8 cellular contexts compared by ENCODE assay signal in the genomic region with DNA sequence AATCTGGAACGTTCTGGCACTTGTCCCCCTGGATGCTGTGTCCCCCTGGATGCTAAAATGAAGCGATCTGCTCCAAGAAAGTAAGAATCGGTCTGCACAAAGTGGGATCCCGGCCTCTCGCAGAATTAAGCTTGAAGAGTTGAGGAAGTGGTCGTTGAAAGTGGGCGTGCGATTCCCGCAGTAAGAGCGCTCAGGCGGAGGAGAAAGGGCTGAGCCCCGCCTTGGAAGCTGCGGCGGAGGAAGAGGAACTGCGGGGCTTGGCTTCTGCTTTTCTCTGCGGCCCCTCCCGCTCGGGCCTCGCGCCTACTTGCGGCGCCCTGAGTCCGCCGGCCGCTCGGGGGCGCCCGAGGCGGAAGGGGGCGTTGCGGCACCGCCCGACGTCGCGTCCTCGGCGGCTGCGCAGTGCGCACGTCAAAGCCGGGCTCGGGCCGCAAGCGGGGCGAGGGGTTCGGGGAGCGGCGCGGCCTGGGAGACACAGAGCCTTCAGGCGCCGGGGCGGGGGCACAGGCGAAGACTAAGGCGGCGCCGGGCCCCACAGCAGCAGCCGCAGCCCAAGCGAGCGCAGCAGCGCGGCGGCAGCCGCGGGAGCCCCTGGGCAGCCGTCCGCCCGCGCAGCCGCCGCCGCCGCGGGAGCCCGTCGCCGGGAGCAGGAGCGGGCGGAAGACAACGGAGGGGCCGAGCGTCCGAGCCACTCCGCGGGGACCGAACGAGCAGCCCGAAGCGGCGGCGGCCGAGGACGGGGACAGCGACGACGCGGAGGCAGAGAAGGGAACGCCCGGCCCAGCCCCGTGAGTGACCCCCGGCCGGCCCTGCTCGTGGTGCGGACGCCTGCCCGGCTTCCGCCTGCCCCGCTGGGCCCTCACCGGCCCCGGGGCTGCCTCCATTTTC. TPM values are rescaled to one million over a fixed set of nuclear protein-coding genes. Genes with fewer than 3 reads are reported as not detected.
DNase-seq lines count a peak whose midpoint lies in the region; ATAC-seq and TF ChIP-seq lines count a peak whose summit lies in the region.

CAB39 (plus strand) TSS at position 400 of the 888 bp plus-strand sequence. CDS start 47,160 bp downstream, outside the sequence.

- intact Hi-C loops in left lung (cut with DNase I), result loop anchor here in 1 of 2 donors (5.0 kb wide), 1 partner anchor 85 kb away; no protein-coding TSS in a partner anchor

- peak within 1 kb of the TSS; percentile 93 for H3K4me2 ChIP-seq in BLaER1

- peak within 1 kb of the TSS; percentile 97 for H3K27ac Mint-ChIP-seq in activated CD4-positive, alpha-beta T cell treated with anti-CD3 and anti-CD28 coated beads, Interleukin-2, amount 10 ng/mL, durations not matched to agents 7 days and 5 days

- no peaks in the 10 kb centered on the region for H3K27me3 ChIP-seq in BLaER1
- no peaks in the 10 kb centered on the region for H3K27me3 ChIP-seq in left lung

- DNase-seq in GM19240 (ENCODE audit: insufficient read length, low spot score), result peak; percentile 73
- DNase-seq in NCI-H526 treated with DMSO at 0.1 percent for 48 hours (lab: John Stamatoyannopoulos, UW), result peak; percentile 64
- DNase-seq in activated CD4-positive, alpha-beta T cell treated with anti-CD3 and anti-CD28 coated beads, Interleukin-2, amount 10 ng/mL, durations not matched to agents 7 days and 5 days, result peak; percentile 86
- DNase-seq in dedifferentiated amniotic fluid mesenchymal stem cell (ENCODE audit: extremely low spot score), result peak; percentile 77
- peak; percentile 90 to 98 for DNase-seq in left lung
- peak; percentile 82 to 84 for DNase-seq in stimulated activated CD4-positive, alpha-beta T cell treated with anti-CD3 and anti-CD28 coated beads, Interleukin-2, amount 100 ng/mL, for 48 hours

- H3K4me1 ChIP-seq in BLaER1 (peaks cover 51% of the 10 kb centered on the region), left lung (peaks cover 24 to 67% of the 10 kb centered on the region in 2 donors)

- CTCF ChIA-PET in activated CD4-positive, alpha-beta T cell treated with anti-CD3 and anti-CD28 coated beads, Interleukin-2, amount 10 ng/mL, durations not matched to agents 7 days and 5 days (lab: Charles Lee), result interaction anchor here (0.7 to 4.0 kb wide), 14 partner anchors 9 to 86 kb away, joined by 3 to 18 read pairs (median 4); no protein-coding TSS in a partner anchor

- H4K20me1 ChIP-seq in BLaER1, result peaks cover 50% of the 10 kb centered on the region

- H3K9me3 ChIP-seq in BLaER1 (no peaks in the 10 kb centered on the region), left lung (no peaks in the 10 kb centered on the region)

- POLR2A ChIA-PET in activated CD4-positive, alpha-beta T cell treated with anti-CD3 and anti-CD28 coated beads, Interleukin-2, amount 10 ng/mL, durations not matched to agents 7 days and 5 days (lab: Charles Lee), result interaction anchor here (0.6 to 0.8 kb wide), 3 partner anchors 9 to 1860 kb away, joined by 3 to 5 read pairs (median 3); no protein-coding TSS in a partner anchor

- H3K4me3 ChIP-seq in BLaER1 (peak within 1 kb of the TSS; percentile 99), left lung (peak within 1 kb of the TSS; percentile 81 to 96)

- no peaks in the 10 kb centered on the region for H3K9me3 Mint-ChIP-seq in activated CD4-positive, alpha-beta T cell treated with anti-CD3 and anti-CD28 coated beads, Interleukin-2, amount 10 ng/mL, durations not matched to agents 7 days and 5 days

- H3K4me1 Mint-ChIP-seq in activated CD4-positive, alpha-beta T cell treated with anti-CD3 and anti-CD28 coated beads, Interleukin-2, amount 10 ng/mL, durations not matched to agents 7 days and 5 days, result peaks cover 48% of the 10 kb centered on the region

- TF ChIP-seq CTCF in left lung (IDR thresholded peaks at IDR 0.05), result peak; percentile 79 to 94

- ATAC-seq in HG03460 (IDR thresholded peaks at IDR 0.05; ENCODE audit: unreplicated experiment), result peak; percentile 79
- peak; percentile 95 for ATAC-seq in left lung

- peaks cover 6% of the 10 kb centered on the region; the same call in 1 of the 2 replicates for H3K36me3 ChIP-seq in BLaER1
- H3K36me3 ChIP-seq in left lung, result no peaks in the 10 kb centered on the region

- peak within 1 kb of the TSS; percentile 97 for H3K4me3 Mint-ChIP-seq in activated CD4-positive, alpha-beta T cell treated with anti-CD3 and anti-CD28 coated beads, Interleukin-2, amount 10 ng/mL, durations not matched to agents 7 days and 5 days

- H3K9ac ChIP-seq in BLaER1, result peak within 1 kb of the TSS; percentile 99

- no peaks in the 10 kb centered on the region for H3K27me3 Mint-ChIP-seq in activated CD4-positive, alpha-beta T cell treated with anti-CD3 and anti-CD28 coated beads, Interleukin-2, amount 10 ng/mL, durations not matched to agents 7 days and 5 days

- peaks cover 30% of the 10 kb centered on the region for H3K36me3 Mint-ChIP-seq in activated CD4-positive, alpha-beta T cell treated with anti-CD3 and anti-CD28 coated beads, Interleukin-2, amount 10 ng/mL, durations not matched to agents 7 days and 5 days (ENCODE audit: low read depth)

- peak within 1 kb of the TSS; percentile 96 for H3K27ac ChIP-seq in BLaER1
- peak within 1 kb of the TSS; percentile 93 to 96 for H3K27ac ChIP-seq in left lung

RNA-seq across cellular contexts. Expression of gene CAB39, which starts in this region (rescaled TPM):
- total RNA-seq in activated CD4-positive, alpha-beta T cell treated with anti-CD3 and anti-CD28 coated beads, Interleukin-2, amount 10 ng/mL, durations not matched to agents 7 days and 5 days, result 100 to 1,000 TPM; 135 to 154 TPM
- 10 to 100 TPM; 67.2 to 86.5 TPM for total RNA-seq in left lung

Comparison
In these comparisons a context has a peak if more than half of its experiments do, and no peak if none do; other contexts are left out.
1. Peak in every context shown above with its lines: DNase-seq, ATAC-seq, H3K4me3 ChIP-seq and H3K27ac ChIP-seq.